Comparison of ENCODE assay signal across 9 cellular contexts in the genomic region with DNA sequence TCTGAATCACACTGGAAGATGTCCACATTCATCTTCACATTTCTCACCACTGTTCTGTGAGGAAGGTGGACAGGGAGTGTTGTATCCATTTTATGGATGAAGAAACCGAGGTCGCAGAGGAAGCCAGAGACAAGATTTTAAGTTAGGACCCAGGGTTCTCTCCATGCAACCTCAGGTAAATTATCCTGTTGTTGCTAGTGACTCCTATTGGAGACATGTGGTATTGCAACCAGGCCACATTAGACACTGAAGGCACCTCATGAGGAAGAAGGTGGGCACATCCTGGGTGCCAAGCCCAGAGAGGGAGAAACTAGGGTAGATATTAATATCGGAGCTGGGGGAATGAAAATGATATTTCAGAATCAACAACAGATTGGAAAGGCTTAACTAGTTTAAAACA. TPM values are rescaled to one million over a fixed set of nuclear protein-coding genes. Genes with fewer than 3 reads are reported as not detected.
DNase-seq lines count a peak whose midpoint lies in the region; ATAC-seq and TF ChIP-seq lines count a peak whose summit lies in the region.
"Had no signal": no experiment of that assay in that cellular context is flagged by ENCODE, and none has a peak within 500 bp of the region (broad histone marks: within the 10 kb centered on the region; RNA-seq: fewer than 3 reads in every experiment).

No MANE protein-coding gene starts in this region.

- no peaks in the 10 kb centered on the region for H3K4me1 ChIP-seq in KMS-11 (ENCODE audit: low read depth, poor library complexity, severe bottlenecking)

- intact Hi-C loops in posterior vena cava (cut with DNase I): no loop called here

- H3K27me3 ChIP-seq in GM06990 (replicated peaks; ENCODE audit: control insufficient read depth, insufficient read depth, low read length) (no peaks in the 10 kb centered on the region; the same call in 1 of the 2 replicates), KMS-11 (ENCODE audit: insufficient read depth, low read depth) (no peaks in the 10 kb centered on the region)

- DNase-seq in GM06990 (ENCODE audit: extremely low read depth, insufficient read length) (no peak), choroid plexus epithelial cell (ENCODE audit: low read depth) (no peak), posterior vena cava (ENCODE audit: low spot score) (peak; percentile 4), NOMO-1 treated with DMSO at 0.1 percent for 48 hours (lab: John Stamatoyannopoulos, UW; ENCODE audit: unreplicated experiment) (no peak)
- no peak for DNase-seq in stimulated activated naive CD8-positive, alpha-beta T cell treated with anti-CD3 and anti-CD28 coated beads, Interleukin-15, Interleukin-2, amounts not matched to agents 100 U/mL and 50 U/mL, for 24 hours
- DNase-seq: NCI-H510A treated with DMSO at 0.1 percent for 48 hours, T-cell had no signal

- ATAC-seq in stimulated activated naive CD8-positive, alpha-beta T cell treated with anti-CD3 and anti-CD28 coated beads, Interleukin-15, Interleukin-2, amounts not matched to agents 100 U/mL and 50 U/mL, for 24 hours: no peak
- ATAC-seq in GM19395 (IDR thresholded peaks at IDR 0.05; ENCODE audit: unreplicated experiment): no peak
- ATAC-seq: T-cell had no signal

- no peaks in the 10 kb centered on the region for H3K36me3 ChIP-seq in GM06990 (ENCODE audit: control insufficient read depth, insufficient read depth, low read length)
- no peaks in the 10 kb centered on the region for H3K36me3 ChIP-seq in KMS-11 (ENCODE audit: insufficient read depth)

- no peak overlapping the region for H3K4me3 ChIP-seq in GM06990 (replicated peaks; ENCODE audit: low read depth, low read length)
- no peak overlapping the region for H3K4me3 ChIP-seq in KMS-11 (IDR thresholded peaks at IDR 0.05; ENCODE audit: insufficient read depth, low read depth, low read length)
- no peak overlapping the region for H3K4me3 ChIP-seq in choroid plexus epithelial cell (ENCODE audit: low read depth, low read length)

- no peaks in the 10 kb centered on the region for H3K79me2 ChIP-seq in KMS-11 (ENCODE audit: insufficient read depth, low read depth)

- H3K9ac ChIP-seq in KMS-11: no peak overlapping the region

- no peak overlapping the region for H3K27ac ChIP-seq in KMS-11

- no peak overlapping the region for H3K4me2 ChIP-seq in KMS-11

- TF ChIP-seq CTCF in GM06990 (IDR thresholded peaks at IDR 0.05; ENCODE audit: insufficient read depth, low read length, poor library complexity, severe bottlenecking) (peak; percentile 57), KMS-11 (conservative IDR thresholded peaks at IDR 0.05; ENCODE audit: low read depth, low read length) (peak; percentile 79), choroid plexus epithelial cell (conservative IDR thresholded peaks at IDR 0.05; ENCODE audit: low read depth, low read length) (peak; percentile 65)

- no peaks in the 10 kb centered on the region for H4K20me1 ChIP-seq in KMS-11 (ENCODE audit: insufficient read depth)

- H2AFZ ChIP-seq in KMS-11 (ENCODE audit: low read depth): no peak overlapping the region

RNA-seq across cellular contexts. Expression of a gene that starts 8.5 kb away (rescaled TPM):
- 1 to 10 TPM; 1.8 to 7.5 TPM for total RNA-seq in posterior vena cava
- total RNA-seq: T-cell had no signal

RNA-seq across cellular contexts. Expression of a gene that starts 24.3 kb away (rescaled TPM):
- under 1 TPM; 0.32 to 0.81 TPM for total RNA-seq in posterior vena cava
